ENCODE assay signal across 9 cellular contexts in the genomic region with DNA sequence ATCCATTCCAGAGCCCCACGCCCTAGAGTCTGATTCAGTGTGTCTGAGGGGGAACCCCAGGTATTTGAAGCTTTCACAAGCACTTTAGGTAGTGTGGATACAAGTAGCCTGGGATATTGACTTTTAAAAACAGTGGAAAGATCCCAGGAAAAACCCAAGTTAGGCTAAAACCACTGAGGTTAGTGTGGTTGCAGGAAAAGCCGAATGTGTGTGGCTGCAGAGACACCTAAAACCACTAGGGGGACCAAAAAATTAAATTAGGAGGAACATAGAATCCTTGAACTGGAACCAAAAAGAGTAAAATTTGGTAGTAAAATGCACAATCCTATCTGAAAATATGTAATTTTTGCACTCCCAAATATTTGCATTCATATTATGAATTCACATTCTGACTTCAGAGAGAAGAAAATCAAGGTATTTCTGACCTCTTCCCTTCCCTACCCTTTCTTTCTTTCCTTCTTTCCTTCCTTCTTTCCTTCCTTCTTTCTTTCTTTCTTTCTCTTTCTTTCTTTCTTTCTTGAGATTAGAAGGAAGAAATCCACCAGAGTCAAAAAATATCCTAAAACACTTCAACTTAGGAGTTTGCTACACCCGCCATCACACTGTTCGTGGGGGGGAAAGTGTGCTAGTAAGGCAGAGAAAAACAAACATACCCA. TPM values are rescaled to one million over a fixed set of nuclear protein-coding genes. Genes with fewer than 3 reads are reported as not detected.
DNase-seq lines count a peak whose midpoint lies in the region; ATAC-seq and TF ChIP-seq lines count a peak whose summit lies in the region.
"Had no signal": no experiment of that assay in that cellular context is flagged by ENCODE, and none has a peak within 500 bp of the region (broad histone marks: within the 10 kb centered on the region; RNA-seq: fewer than 3 reads in every experiment).

No MANE protein-coding gene starts in this region.

- TF ChIP-seq POLR2A in esophagus squamous epithelium (IDR thresholded peaks at IDR 0.05) = no peak

- H3K4me2 ChIP-seq in OCI-LY1 (ENCODE audit: low read length) (no peak overlapping the region), smooth muscle cell (no peak overlapping the region)

- peaks cover 4% of the 10 kb centered on the region for H3K27me3 Mint-ChIP-seq in activated CD4-positive, alpha-beta memory T cell treated with anti-CD3 and anti-CD28 coated beads, Interleukin-2, amount 10 ng/mL, durations not matched to agents 7 days and 5 days

- no peak overlapping the region for H3K9ac ChIP-seq in OCI-LY1 (ENCODE audit: low read length)
- H3K9ac ChIP-seq in smooth muscle cell (ENCODE audit: low read depth) = no peak overlapping the region

- H3K27me3 ChIP-seq in OCI-LY1 (ENCODE audit: insufficient read depth, low read length) (no peaks in the 10 kb centered on the region), esophagus squamous epithelium (no peaks in the 10 kb centered on the region), smooth muscle cell (ENCODE audit: low read depth) (no peaks in the 10 kb centered on the region)

- peak; percentile 76 for ATAC-seq in HG02642 (IDR thresholded peaks at IDR 0.05; ENCODE audit: poor library complexity, unreplicated experiment)

- WGBS in esophagus squamous epithelium, 2 donors = 29 to 51% methylated on average over 2 to 4 of the region's 4 CpGs
- WGBS in smooth muscle cell (ENCODE audit: low lambda C conversion rate) = 75% methylated on average over 4 of the region's 4 CpGs

- no peaks in the 10 kb centered on the region for H3K9me3 Mint-ChIP-seq in activated CD4-positive, alpha-beta memory T cell treated with anti-CD3 and anti-CD28 coated beads, Interleukin-2, amount 10 ng/mL, durations not matched to agents 7 days and 5 days

- peaks cover 7% of the 10 kb centered on the region for H3K4me1 Mint-ChIP-seq in activated CD4-positive, alpha-beta memory T cell treated with anti-CD3 and anti-CD28 coated beads, Interleukin-2, amount 10 ng/mL, durations not matched to agents 7 days and 5 days

- H3K79me2 ChIP-seq in OCI-LY1 (ENCODE audit: insufficient read depth, low read length) (no peaks in the 10 kb centered on the region), smooth muscle cell (ENCODE audit: low read depth) (no peaks in the 10 kb centered on the region)

- no peak overlapping the region for H3K4me3 ChIP-seq in GM12864 (ENCODE audit: low read depth, low read length)
- no peak overlapping the region for H3K4me3 ChIP-seq in OCI-LY1 (ENCODE audit: low read depth, low read length, poor library complexity, severe bottlenecking)
- H3K4me3 ChIP-seq in esophagus squamous epithelium = no peak overlapping the region
- no peak overlapping the region for H3K4me3 ChIP-seq in smooth muscle cell

- H3K9me2 ChIP-seq in OCI-LY1 (ENCODE audit: low read depth, low read length) = no peaks in the 10 kb centered on the region

- H2AFZ ChIP-seq in OCI-LY1 (ENCODE audit: low read length) (no peak overlapping the region), smooth muscle cell (ENCODE audit: low read depth) (peak overlapping the region; percentile 54)

- POLR2A ChIA-PET in activated CD4-positive, alpha-beta memory T cell treated with anti-CD3 and anti-CD28 coated beads, Interleukin-2, amount 10 ng/mL, durations not matched to agents 7 days and 5 days (lab: Charles Lee) = no interaction called here

- CTCF ChIA-PET in activated CD4-positive, alpha-beta memory T cell treated with anti-CD3 and anti-CD28 coated beads, Interleukin-2, amount 10 ng/mL, durations not matched to agents 7 days and 5 days (lab: Charles Lee) = interaction anchor here (0.8 to 1.8 kb wide), 5 partner anchors 13 to 384 kb away, joined by 3 to 6 read pairs (median 3); no protein-coding TSS in a partner anchor

- H3K36me3 Mint-ChIP-seq in activated CD4-positive, alpha-beta memory T cell treated with anti-CD3 and anti-CD28 coated beads, Interleukin-2, amount 10 ng/mL, durations not matched to agents 7 days and 5 days (ENCODE audit: low read depth) = no peaks in the 10 kb centered on the region

- H3K4me3 Mint-ChIP-seq in activated CD4-positive, alpha-beta memory T cell treated with anti-CD3 and anti-CD28 coated beads, Interleukin-2, amount 10 ng/mL, durations not matched to agents 7 days and 5 days = no peak overlapping the region

- DNase-seq in AG09319 (ENCODE audit: extremely low read depth, low read depth) (no peak), GM12864 (ENCODE audit: low read depth) (no peak), esophagus squamous epithelium (lab: John Stamatoyannopoulos, UW) (no peak), smooth muscle cell (lab: John Stamatoyannopoulos, UW; ENCODE audit: unreplicated experiment) (no peak), hippocampal formation (lab: John Stamatoyannopoulos, UW) (no peak)
- no peak for DNase-seq in activated CD4-positive, alpha-beta memory T cell treated with anti-CD3 and anti-CD28 coated beads, Interleukin-2, amount 10 ng/mL, durations not matched to agents 7 days and 5 days

- TF ChIP-seq CTCF in AG09319 (IDR thresholded peaks at IDR 0.05; ENCODE audit: low read depth, low read length) = peak; percentile 63
- peak; percentile 74 for TF ChIP-seq CTCF in GM12864 (IDR thresholded peaks at IDR 0.05; ENCODE audit: low read depth, low read length, missing control alignments)
- TF ChIP-seq CTCF in OCI-LY1 (IDR thresholded peaks at IDR 0.05; ENCODE audit: low read length) = peak; percentile 69
- TF ChIP-seq CTCF in esophagus squamous epithelium (IDR thresholded peaks at IDR 0.05) = peak; percentile 26 to 58 (median 42)
- TF ChIP-seq CTCF in smooth muscle cell (IDR thresholded peaks at IDR 0.05; ENCODE audit: borderline replicate concordance, insufficient read depth, poor library complexity, severe bottlenecking) = peak; percentile 83

- H3K27ac ChIP-seq in OCI-LY1 (ENCODE audit: low read depth, low read length, poor library complexity, severe bottlenecking) (no peak overlapping the region), esophagus squamous epithelium (no peak overlapping the region), smooth muscle cell (ENCODE audit: low read depth) (no peak overlapping the region)

- H4K20me1 ChIP-seq in OCI-LY1 (ENCODE audit: insufficient read depth, low read length) (no peaks in the 10 kb centered on the region), smooth muscle cell (ENCODE audit: low read depth) (no peaks in the 10 kb centered on the region)

- H3K9me3 ChIP-seq in OCI-LY1 (ENCODE audit: low read length) (no peaks in the 10 kb centered on the region), esophagus squamous epithelium (no peaks in the 10 kb centered on the region), smooth muscle cell (replicated peaks; ENCODE audit: low read depth) (no peaks in the 10 kb centered on the region)

- H3F3A ChIP-seq in OCI-LY1 (ENCODE audit: insufficient read depth, low read length) (no peaks in the 10 kb centered on the region), smooth muscle cell (ENCODE audit: low read depth) (no peaks in the 10 kb centered on the region)

- H3K27ac Mint-ChIP-seq in activated CD4-positive, alpha-beta memory T cell treated with anti-CD3 and anti-CD28 coated beads, Interleukin-2, amount 10 ng/mL, durations not matched to agents 7 days and 5 days = no peak overlapping the region

- intact Hi-C loops in esophagus squamous epithelium (cut with DNase I) = no loop called here

- H3K36me3 ChIP-seq in OCI-LY1 (ENCODE audit: insufficient read depth, low read length) (no peaks in the 10 kb centered on the region), esophagus squamous epithelium (no peaks in the 10 kb centered on the region), smooth muscle cell (ENCODE audit: low read depth) (no peaks in the 10 kb centered on the region)

- H3K4me1 ChIP-seq in OCI-LY1 (ENCODE audit: insufficient read depth, low read length, severe bottlenecking) = no peaks in the 10 kb centered on the region
- no peaks in the 10 kb centered on the region for H3K4me1 ChIP-seq in esophagus squamous epithelium
- H3K4me1 ChIP-seq in smooth muscle cell (ENCODE audit: low read depth) = no peaks in the 10 kb centered on the region

RNA-seq across cellular contexts. Expression of a gene that starts 37.8 kb away (rescaled TPM):
- not detected for total RNA-seq in esophagus squamous epithelium
- total RNA-seq in smooth muscle cell = 2.4 and 5.6 TPM in 2 replicates
- polyA plus RNA-seq in smooth muscle cell = 1.7 and 1.8 TPM in 2 replicates
- total RNA-seq in activated CD4-positive, alpha-beta memory T cell treated with anti-CD3 and anti-CD28 coated beads, Interleukin-2, amount 10 ng/mL, durations not matched to agents 7 days and 5 days = not detected
- total RNA-seq: glomerular endothelial cell had no signal
